8 cellular contexts compared by ENCODE assay signal in the genomic region with DNA sequence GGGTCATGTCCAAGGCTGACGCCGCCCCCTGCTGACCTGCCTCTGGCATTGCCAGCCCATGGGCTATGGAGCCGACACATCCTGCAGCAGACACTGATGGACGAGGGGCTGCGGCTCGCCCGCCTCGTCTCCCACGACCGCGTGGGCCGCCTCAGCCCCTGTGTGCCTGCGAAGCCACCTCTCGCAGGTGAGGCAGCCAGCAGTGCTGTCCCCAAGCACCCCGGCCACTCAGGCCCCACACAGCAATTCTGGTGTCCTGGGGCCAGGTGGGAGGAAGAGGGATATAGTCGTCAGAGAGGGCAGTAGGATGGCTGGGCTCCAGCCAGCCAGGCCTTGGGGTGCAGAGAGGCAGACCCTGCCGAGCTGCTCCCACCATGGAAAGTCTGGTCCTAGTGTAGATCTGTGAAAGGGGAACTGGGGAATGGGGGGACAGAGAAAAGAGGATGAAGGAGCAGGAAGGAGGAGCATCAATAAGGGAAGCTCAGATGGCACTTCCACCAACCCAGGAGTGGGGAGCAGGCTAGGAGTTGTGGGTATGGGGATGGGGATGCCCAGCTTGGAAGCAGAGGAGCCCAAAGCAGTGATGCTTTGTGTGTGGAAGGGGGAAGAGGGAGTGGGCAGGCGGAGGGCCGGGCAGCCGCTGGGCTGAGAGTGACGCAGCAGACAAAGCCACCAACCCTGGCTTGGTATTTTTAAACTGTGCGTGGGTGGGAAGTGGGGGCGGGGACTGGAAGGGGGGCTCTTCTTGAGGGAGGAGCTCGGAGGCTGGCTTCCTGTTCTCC. TPM values are rescaled to one million over a fixed set of nuclear protein-coding genes. Genes with fewer than 3 reads are reported as not detected.
A peak's percentile ranks its signal among the peaks of the same experiment; 100 is the strongest.
DNase-seq lines count a peak whose midpoint lies in the region; TF ChIP-seq lines count a peak whose summit lies in the region.

No MANE protein-coding gene starts in this region.

- H3K9ac ChIP-seq in ES-I3 (ENCODE audit: low read depth, low read length): peak overlapping the region; percentile 42; the same call in 1 of the 2 replicates

- H3K4me3 Mint-ChIP-seq in chondrocyte (ENCODE audit: unreplicated experiment): peak overlapping the region; percentile 42

- no peaks in the 10 kb centered on the region for H3K27me3 Mint-ChIP-seq in chondrocyte (ENCODE audit: low read depth)

- H3K9me3 Mint-ChIP-seq in chondrocyte (ENCODE audit: low read depth): no peaks in the 10 kb centered on the region

- H3K4me1 Mint-ChIP-seq in chondrocyte (ENCODE audit: low read depth): peaks cover 51% of the 10 kb centered on the region

- peak overlapping the region; percentile 9; the same call in 1 of the 2 replicates for H3K4me3 ChIP-seq in WI38 (ENCODE audit: low read depth, low read length)
- no peak overlapping the region for H3K4me3 ChIP-seq in lower leg skin (ENCODE audit: low read depth, poor library complexity, severe bottlenecking)

- 42 to 44% methylated on average over 21 to 24 of the region's 24 CpGs for WGBS in lower leg skin, 2 donors

- TF ChIP-seq CTCF in WI38 (IDR thresholded peaks at IDR 0.05; ENCODE audit: low read depth, low read length): peak; percentile 54; the same call in 1 of the 2 replicates
- peak; percentile 79 for TF ChIP-seq CTCF in chondrocyte (IDR thresholded peaks at IDR 0.05)
- TF ChIP-seq CTCF in lower leg skin (IDR thresholded peaks at IDR 0.05): no peak

- H3K36me3 Mint-ChIP-seq in chondrocyte (ENCODE audit: low read depth): peaks cover 16% of the 10 kb centered on the region

- DNase-seq in HUDEP-2 (lab: John Stamatoyannopoulos, UW; ENCODE audit: unreplicated experiment in 76 of 76) (peak in 52 of 76 experiments; percentile 12 to 79 (median 44)), chondrocyte (ENCODE audit: low spot score) (no peak), lower leg skin (ENCODE audit: low spot score in 2 of 2) (peak; percentile 70 to 94), SW 1271 (lab: John Stamatoyannopoulos, UW) (no peak), NCI-H2029 treated with DMSO at 0.1 percent for 48 hours (lab: John Stamatoyannopoulos, UW) (no peak)
- peak; percentile 49 for DNase-seq in stimulated activated CD8-positive, alpha-beta memory T cell treated with anti-CD3 and anti-CD28 coated beads, Interleukin-15, amount 100 ng/mL, for 1 hour (ENCODE audit: low read depth)

- peaks cover 26% of the 10 kb centered on the region for H3K4me1 ChIP-seq in ES-I3 (ENCODE audit: insufficient read depth, low read length)

- intact Hi-C loops in lower leg skin (cut with DNase I; ENCODE audit: low total_unique reads): no loop called here

- peaks cover 3% of the 10 kb centered on the region; the same call in 1 of the 2 replicates for H3K36me3 ChIP-seq in ES-I3 (ENCODE audit: insufficient read depth, low read length)

- no peak for TF ChIP-seq POLR2A in lower leg skin (IDR thresholded peaks at IDR 0.05)

- H3K9me3 ChIP-seq in ES-I3 (ENCODE audit: control insufficient read depth, insufficient read depth, low read length): no peaks in the 10 kb centered on the region

- H3K27ac Mint-ChIP-seq in chondrocyte (ENCODE audit: unreplicated experiment): peak overlapping the region; percentile 93

RNA-seq across cellular contexts. Expression of a gene that starts 4.7 kb away (rescaled TPM):
- total RNA-seq in chondrocyte (30.7 to 32.5 TPM (median 31.1 TPM) in 3 replicates), lower leg skin (10 to 100 TPM; 44.1 to 89.6 (median 64.6) TPM)

RNA-seq across cellular contexts. Expression of a gene that starts 15.0 kb away (rescaled TPM):
- total RNA-seq in chondrocyte: 11.7 to 14.7 TPM (median 12.9 TPM) in 3 replicates
- 1 to 10 TPM; 7.0 to 9.2 (median 7.9) TPM for total RNA-seq in lower leg skin

RNA-seq across cellular contexts. Expression of a gene that starts 17.6 kb away (rescaled TPM):
- total RNA-seq in chondrocyte: 89.4 to 101 TPM (median 94.2 TPM) in 3 replicates
- total RNA-seq in lower leg skin: 100 to 1,000 TPM; 105 to 210 (median 129) TPM

RNA-seq across cellular contexts. Expression of a gene that starts 34.7 kb away (rescaled TPM):
- total RNA-seq in chondrocyte (448 to 583 TPM (median 463 TPM) in 3 replicates), lower leg skin (100 to 1,000 TPM in 2 of 4 donors, 10 to 100 TPM in 2; 93.4 to 156 (median 101) TPM)

RNA-seq across cellular contexts. Expression of a gene that starts 43.7 kb away (rescaled TPM):
- 0.48 TPM in 1 of 3 replicates, not detected in the others for total RNA-seq in chondrocyte
- 1 to 10 TPM in 1 of 4 donors, under 1 TPM in 2, not detected in 1; 0.30 to 2.0 (median 0.39) TPM for total RNA-seq in lower leg skin

Comparison
In these comparisons a context has a peak if more than half of its experiments do, and no peak if none do; other contexts are left out.
1. DNase-seq: peak in HUDEP-2 (52 of 76), lower leg skin (2 of 2) and stimulated activated CD8-positive, alpha-beta memory T cell treated with anti-CD3 and anti-CD28 coated beads, Interleukin-15, amount 100 ng/mL, for 1 hour (single experiment); none in chondrocyte (single experiment), SW 1271 (0 of 2) and NCI-H2029 treated with DMSO at 0.1 percent for 48 hours (single experiment).
2. CTCF ChIP-seq: peak in WI38 (single experiment) and chondrocyte (single experiment); none in lower leg skin (0 of 3).